2 cellular contexts compared by ENCODE assay signal in genomic region chr15:52008326-52008697, GRCh38.
TF ChIP-seq lines count a peak whose summit lies in the region.

No MANE protein-coding gene starts in this region.

TF ChIP-seq in A549, 52 proteins besides CTCF, POLR2A, EP300 and RAD21:
- TF ChIP-seq HMGXB4 (CRISPR knock-in tag; IDR thresholded peaks at IDR 0.05; ENCODE audit: borderline replicate concordance) (no peak), ZNF302 (CRISPR knock-in tag; IDR thresholded peaks at IDR 0.05) (no peak), RNF2 (IDR thresholded peaks at IDR 0.05; ENCODE audit: borderline replicate concordance, low read depth) (no peak), ESRRA (IDR thresholded peaks at IDR 0.05; ENCODE audit: borderline replicate concordance, low read length) (no peak), HDAC2 (IDR thresholded peaks at IDR 0.05) (no peak), TFCP2L1 (CRISPR knock-in tag; IDR thresholded peaks at IDR 0.05) (no peak), FOSL2 (IDR thresholded peaks at IDR 0.05) (no peak), FOSL2 (CRISPR knock-in tag; IDR thresholded peaks at IDR 0.05) (no peak), GATA3 (IDR thresholded peaks at IDR 0.05; ENCODE audit: borderline replicate concordance) (no peak), MAZ (IDR thresholded peaks at IDR 0.05; ENCODE audit: borderline replicate concordance, low read depth, low read length) (no peak), KDM1A (IDR thresholded peaks at IDR 0.05; ENCODE audit: low read depth) (no peak), CEBPB (IDR thresholded peaks at IDR 0.05) (no peak), NPAS2 (CRISPR knock-in tag; IDR thresholded peaks at IDR 0.05; ENCODE audit: borderline replicate concordance) (no peak), MAX (IDR thresholded peaks at IDR 0.05) (no peak), CBX8 (IDR thresholded peaks at IDR 0.05) (no peak), ATOH8 (CRISPR knock-in tag; IDR thresholded peaks at IDR 0.05; ENCODE audit: low read depth) (no peak), ZC3H11A (IDR thresholded peaks at IDR 0.05) (no peak), RARB (CRISPR knock-in tag; IDR thresholded peaks at IDR 0.05) (no peak), ZSCAN20 (CRISPR knock-in tag; IDR thresholded peaks at IDR 0.05) (no peak), HES2 (IDR thresholded peaks at IDR 0.05) (no peak), HOXA7 (CRISPR knock-in tag; IDR thresholded peaks at IDR 0.05) (no peak)

TF ChIP-seq in endothelial cell of umbilical vein, 7 proteins besides CTCF, POLR2A, EP300 and RAD21:
- TF ChIP-seq MAX (IDR thresholded peaks at IDR 0.05; ENCODE audit: insufficient read depth, insufficient read length) (no peak), JUN (IDR thresholded peaks at IDR 0.05; ENCODE audit: borderline replicate concordance, insufficient read depth, insufficient read length, low read depth) (no peak), POLR2AphosphoS5 (IDR thresholded peaks at IDR 0.05; ENCODE audit: insufficient read depth, low read depth, low read length) (no peak), MYC (IDR thresholded peaks at IDR 0.05; ENCODE audit: low read depth, low read length) (no peak), EZH2 (IDR thresholded peaks at IDR 0.05; ENCODE audit: borderline replicate concordance, low read depth, low read length, severe bottlenecking) (no peak), FOS (IDR thresholded peaks at IDR 0.05; ENCODE audit: borderline replicate concordance, insufficient read depth, low read length) (no peak), GATA2 (IDR thresholded peaks at IDR 0.05; ENCODE audit: insufficient read depth, insufficient read length, low read depth, low read length) (no peak)
